ENCODE assay signal across 21 cellular contexts in the genomic region with DNA sequence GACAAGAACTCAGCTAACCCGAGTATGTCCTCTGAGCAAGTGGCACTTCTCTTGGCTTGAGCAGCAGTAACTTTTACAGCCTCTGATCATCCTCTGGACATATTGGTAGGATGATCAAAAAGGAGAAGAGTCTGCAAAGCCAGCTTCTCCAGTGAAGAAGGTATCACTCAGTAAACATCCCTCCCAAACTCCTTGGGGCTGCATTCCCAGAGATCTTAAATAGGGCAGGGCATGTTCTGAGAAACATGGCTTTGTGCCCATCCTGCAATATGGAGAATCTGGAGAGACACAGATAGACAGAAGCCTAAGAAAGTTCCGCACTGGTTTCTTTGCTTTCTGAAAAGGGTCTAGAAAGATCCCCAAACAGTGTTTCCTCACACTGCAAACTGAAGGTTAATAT.
DNase-seq lines count a peak whose midpoint lies in the region; ATAC-seq, FAIRE-seq and TF ChIP-seq lines count a peak whose summit lies in the region.
"Had no signal": no experiment of that assay in that cellular context is flagged by ENCODE, and none has a peak within 500 bp of the region (broad histone marks: within the 10 kb centered on the region; RNA-seq: fewer than 3 reads in every experiment).

No MANE protein-coding gene starts in this region.

- ATAC-seq in left ventricle myocardium superior (peak; percentile 26), Right ventricle myocardium inferior (no peak), upper lobe of right lung (no peak)
- ATAC-seq: A549 had no signal

- FAIRE-seq in urothelium cell line (lab: Jason Lieb, UNC): no peak
- FAIRE-seq: A549, H1 had no signal

- H3K27ac ChIP-seq in VCaP: 0 out of 2 replicates have a peak overlapping the region, but pooled peaks have one; percentile 6
- no peak overlapping the region for H3K27ac ChIP-seq in upper lobe of right lung
- H3K27ac ChIP-seq: A549, C4-2B, SJSA1 had no signal

- DNase-seq in left ventricle myocardium superior: no peak
- DNase-seq in Right ventricle myocardium inferior (ENCODE audit: missing footprints): no peak
- peak; percentile 1 for DNase-seq in fibroblast of villous mesenchyme (ENCODE audit: low read depth)
- no peak for DNase-seq in NCI-H2107 (lab: John Stamatoyannopoulos, UW)
- no peak for DNase-seq in upper lobe of right lung
- DNase-seq in UCSD-AML1 (lab: John Stamatoyannopoulos, UW; ENCODE audit: unreplicated experiment): no peak
- no peak for DNase-seq in urothelium cell line (ENCODE audit: low spot score)
- DNase-seq: COR-L47; EL; HFFc6; KG1; NCI-H1092; NCI-H2081 treated with DMSO at 0.1 percent for 48 hours; NCI-H226; NCI-H524 treated with DMSO at 0.1 percent for 48 hours; NK-92 treated with Interleukin-12 subunit alpha and Interleukin-12 subunit beta, amount 100 ng/mL, for 24 hours had no signal

- H3K36me3 ChIP-seq in upper lobe of right lung: peaks cover 12% of the 10 kb centered on the region

- H3K27me3 ChIP-seq in upper lobe of right lung: no peaks in the 10 kb centered on the region
- H3K27me3 ChIP-seq: SJSA1 had no signal

- H3K9me3 ChIP-seq in upper lobe of right lung: no peaks in the 10 kb centered on the region
- H3K9me3 ChIP-seq: A549, SJSA1 had no signal

- intact Hi-C loops in left ventricle myocardium superior (cut with micrococcal nuclease) (no loop called here), Right ventricle myocardium inferior (cut with DNase I) (no loop called here), upper lobe of right lung (cut with DNase I) (no loop called here)

- no peaks in the 10 kb centered on the region for H3K4me1 ChIP-seq in upper lobe of right lung
- H3K4me1 ChIP-seq: A549 had no signal

- no peak for TF ChIP-seq CTCF in VCaP (conservative IDR thresholded peaks at IDR 0.05)
- TF ChIP-seq CTCF in fibroblast of villous mesenchyme (IDR thresholded peaks at IDR 0.05; ENCODE audit: insufficient read depth, low read depth, low read length): no peak
- no peak for TF ChIP-seq CTCF in upper lobe of right lung (IDR thresholded peaks at IDR 0.05)

- H3K4me3 ChIP-seq in fibroblast of villous mesenchyme (ENCODE audit: low read depth, low read length) (no peak overlapping the region), upper lobe of right lung (no peak overlapping the region)
- H3K4me3 ChIP-seq: A549, SJSA1 had no signal
